Comparison of ENCODE assay signal across 17 cellular contexts in genomic region chr6:99178168-99178567, GRCh38.
DNase-seq lines count a peak whose midpoint lies in the region; ATAC-seq and TF ChIP-seq lines count a peak whose summit lies in the region.
"Had no signal": no experiment of that assay in that cellular context is flagged by ENCODE, and none has a peak within 500 bp of the region (broad histone marks: within the 10 kb centered on the region; RNA-seq: fewer than 3 reads in every experiment).

No MANE protein-coding gene starts in this region.

- H3K27ac ChIP-seq in RWPE1 (no peak overlapping the region), mesendoderm (ENCODE audit: low read depth, low read length) (no peak overlapping the region)
- H3K27ac ChIP-seq: cardiac muscle cell, SJSA1, skin epidermis, suprapubic skin had no signal

- H3K4me2 ChIP-seq in mesendoderm (ENCODE audit: low read length), result no peak overlapping the region

- no peak overlapping the region for H2BK15ac ChIP-seq in mesendoderm (replicated peaks; ENCODE audit: low read depth)

- H3K4me3 Mint-ChIP-seq in activated T-cell treated with anti-CD3 and anti-CD28 coated beads, Interleukin-2, amount 50 U/mL, for 4 hours, result no peak overlapping the region
- H3K4me3 Mint-ChIP-seq: activated CD8-positive, alpha-beta memory T cell treated with anti-CD3 and anti-CD28 coated beads, Interleukin-2, amount 10 ng/mL, durations not matched to agents 7 days and 5 days; natural killer cell had no signal

- no peaks in the 10 kb centered on the region for H3K36me3 Mint-ChIP-seq in activated T-cell treated with anti-CD3 and anti-CD28 coated beads, Interleukin-2, amount 50 U/mL, for 4 hours (ENCODE audit: insufficient read depth)
- H3K36me3 Mint-ChIP-seq: activated CD8-positive, alpha-beta memory T cell treated with anti-CD3 and anti-CD28 coated beads, Interleukin-2, amount 10 ng/mL, durations not matched to agents 7 days and 5 days had no signal

- H3K27me3 ChIP-seq in mesendoderm (ENCODE audit: insufficient read depth, low read length, poor library complexity), result no peaks in the 10 kb centered on the region
- H3K27me3 ChIP-seq: cardiac muscle cell, SJSA1, suprapubic skin had no signal

- no peak overlapping the region for H3K4ac ChIP-seq in mesendoderm (ENCODE audit: low read depth, low read length)

- ATAC-seq in GM18519 (IDR thresholded peaks at IDR 0.05; ENCODE audit: low FRiP score, unreplicated experiment) (peak; percentile 78), HG03095 (IDR thresholded peaks at IDR 0.05; ENCODE audit: unreplicated experiment) (peak; percentile 57), omental fat pad (ENCODE audit: low FRiP score) (no peak)
- ATAC-seq in activated T-cell treated with anti-CD3 and anti-CD28 coated beads, Interleukin-2, amount 50 U/mL, for 4 hours, result no peak
- ATAC-seq: activated CD8-positive, alpha-beta memory T cell treated with anti-CD3 and anti-CD28 coated beads, Interleukin-2, amount 10 ng/mL, durations not matched to agents 7 days and 5 days; natural killer cell had no signal

- no peaks in the 10 kb centered on the region for H3K4me1 Mint-ChIP-seq in activated T-cell treated with anti-CD3 and anti-CD28 coated beads, Interleukin-2, amount 50 U/mL, for 4 hours (ENCODE audit: low read depth)
- H3K4me1 Mint-ChIP-seq: activated CD8-positive, alpha-beta memory T cell treated with anti-CD3 and anti-CD28 coated beads, Interleukin-2, amount 10 ng/mL, durations not matched to agents 7 days and 5 days; natural killer cell had no signal

- H4K8ac ChIP-seq in mesendoderm (ENCODE audit: low read depth, low read length), result no peak overlapping the region

- peaks cover 24% of the 10 kb centered on the region for H3K9me3 Mint-ChIP-seq in activated T-cell treated with anti-CD3 and anti-CD28 coated beads, Interleukin-2, amount 50 U/mL, for 4 hours

- H4K5ac ChIP-seq in mesendoderm (ENCODE audit: low read length), result no peak overlapping the region

- no peaks in the 10 kb centered on the region for H3K79me1 ChIP-seq in mesendoderm (ENCODE audit: low read length)

- CTCF ChIA-PET in RWPE1 (lab: Yijun Ruan, JAX), result no interaction called here

- peak; percentile 24 for DNase-seq in RWPE1 (ENCODE audit: low spot score)
- DNase-seq in mesendoderm, result peak; percentile 21
- no peak for DNase-seq in omental fat pad (ENCODE audit: low spot score)
- DNase-seq in NCI-H526 (lab: John Stamatoyannopoulos, UW), result no peak
- DNase-seq in activated T-cell treated with anti-CD3 and anti-CD28 coated beads, Interleukin-2, amount 50 U/mL, for 4 hours, result no peak
- no peak for DNase-seq in activated CD4-positive, alpha-beta T cell treated with anti-CD3 and anti-CD28 coated beads, Interleukin-2, amount 50 U/mL, for 1 hour
- DNase-seq: activated CD8-positive, alpha-beta memory T cell treated with anti-CD3 and anti-CD28 coated beads, Interleukin-2, amount 10 ng/mL, durations not matched to agents 7 days and 5 days; natural killer cell; NCI-H1694 treated with DMSO at 0.1 percent for 48 hours; stimulated activated CD4-positive, alpha-beta T cell treated with anti-CD3 and anti-CD28 coated beads, Interleukin-4, amount 100 ng/mL, for 4 hours; stimulated activated CD8-positive, alpha-beta memory T cell treated with anti-CD3 and anti-CD28 coated beads, Interleukin-4, amount 100 ng/mL, for 48 hours had no signal

- POLR2A ChIA-PET in RWPE1 (lab: Yijun Ruan, JAX; ENCODE audit: low non-redundant PET), result no interaction called here

- H3K4me1 ChIP-seq in mesendoderm (ENCODE audit: control insufficient read depth, low read depth, low read length), result no peaks in the 10 kb centered on the region
- H3K4me1 ChIP-seq: SJSA1, suprapubic skin had no signal

- no peak for TF ChIP-seq CTCF in RWPE1 (conservative IDR thresholded peaks at IDR 0.05; ENCODE audit: low read depth)
- no peak for TF ChIP-seq CTCF in omental fat pad (IDR thresholded peaks at IDR 0.05)

- H2AK5ac ChIP-seq in mesendoderm (ENCODE audit: low read length), result no peak overlapping the region

- no peak overlapping the region for H3K23ac ChIP-seq in mesendoderm (ENCODE audit: low read length)

- no CpG with 5 or more reads among the region's 2 CpGs for WGBS in mesendoderm (ENCODE audit: extremely low coverage, insufficient coverage, low lambda C conversion rate)

- no peak overlapping the region for H3K4me3 ChIP-seq in mesendoderm (ENCODE audit: low read length)
- H3K4me3 ChIP-seq: cardiac muscle cell, SJSA1, skin epidermis, suprapubic skin had no signal

- H3K9ac ChIP-seq in mesendoderm (ENCODE audit: low read length), result no peak overlapping the region

- H3K56ac ChIP-seq in mesendoderm (ENCODE audit: low read length), result no peak overlapping the region

- no peaks in the 10 kb centered on the region for H3K27me3 Mint-ChIP-seq in activated T-cell treated with anti-CD3 and anti-CD28 coated beads, Interleukin-2, amount 50 U/mL, for 4 hours (ENCODE audit: low read depth)
- H3K27me3 Mint-ChIP-seq: activated CD8-positive, alpha-beta memory T cell treated with anti-CD3 and anti-CD28 coated beads, Interleukin-2, amount 10 ng/mL, durations not matched to agents 7 days and 5 days had no signal

- H2BK5ac ChIP-seq in mesendoderm (ENCODE audit: low read length), result no peak overlapping the region

- H3K18ac ChIP-seq in mesendoderm (ENCODE audit: low read length), result no peak overlapping the region

- H3K36me3 ChIP-seq in mesendoderm (ENCODE audit: control insufficient read depth, insufficient read depth, low read length), result no peaks in the 10 kb centered on the region
- H3K36me3 ChIP-seq: cardiac muscle cell, SJSA1, suprapubic skin had no signal

- no peaks in the 10 kb centered on the region for H3K79me2 ChIP-seq in mesendoderm (ENCODE audit: control insufficient read depth, insufficient read depth, low read length)

- no peak overlapping the region for H2BK120ac ChIP-seq in mesendoderm (ENCODE audit: low read depth, low read length)

Comparison
In these comparisons a context has a peak if more than half of its experiments do, and no peak if none do; other contexts are left out.
1. ATAC-seq: peak in GM18519 (single experiment) and HG03095 (single experiment); none in omental fat pad (single experiment) and activated T-cell treated with anti-CD3 and anti-CD28 coated beads, Interleukin-2, amount 50 U/mL, for 4 hours (0 of 2).
2. DNase-seq: peak in RWPE1 (single experiment) and mesendoderm (single experiment); none in omental fat pad (single experiment), NCI-H526 (0 of 2), activated T-cell treated with anti-CD3 and anti-CD28 coated beads, Interleukin-2, amount 50 U/mL, for 4 hours (single experiment) and activated CD4-positive, alpha-beta T cell treated with anti-CD3 and anti-CD28 coated beads, Interleukin-2, amount 50 U/mL, for 1 hour (single experiment).